1 cellular context compared by ENCODE assay signal in the genomic region with DNA sequence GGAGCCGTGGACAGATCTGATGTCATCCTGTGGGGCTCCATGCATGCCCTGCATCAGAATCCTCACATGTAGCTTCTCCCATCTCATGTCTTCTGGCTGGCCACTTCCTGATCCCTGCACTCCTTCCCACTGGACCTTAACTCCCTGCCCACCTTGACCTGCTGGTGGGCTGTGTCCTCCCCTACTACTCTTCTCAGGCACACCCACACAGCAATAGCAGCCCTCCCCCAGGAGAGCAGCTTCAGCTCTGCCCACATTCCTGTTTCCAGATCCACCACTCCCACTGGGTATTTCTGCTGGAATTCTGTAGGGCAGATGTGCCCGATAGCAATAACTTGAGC.
TF ChIP-seq lines count a peak whose summit lies in the region.

No MANE protein-coding gene starts in this region.

TF ChIP-seq in HEK293, 187 proteins besides CTCF, POLR2A, EP300 and RAD21 (continued from another document):
- TF ChIP-seq, protein P1, sequence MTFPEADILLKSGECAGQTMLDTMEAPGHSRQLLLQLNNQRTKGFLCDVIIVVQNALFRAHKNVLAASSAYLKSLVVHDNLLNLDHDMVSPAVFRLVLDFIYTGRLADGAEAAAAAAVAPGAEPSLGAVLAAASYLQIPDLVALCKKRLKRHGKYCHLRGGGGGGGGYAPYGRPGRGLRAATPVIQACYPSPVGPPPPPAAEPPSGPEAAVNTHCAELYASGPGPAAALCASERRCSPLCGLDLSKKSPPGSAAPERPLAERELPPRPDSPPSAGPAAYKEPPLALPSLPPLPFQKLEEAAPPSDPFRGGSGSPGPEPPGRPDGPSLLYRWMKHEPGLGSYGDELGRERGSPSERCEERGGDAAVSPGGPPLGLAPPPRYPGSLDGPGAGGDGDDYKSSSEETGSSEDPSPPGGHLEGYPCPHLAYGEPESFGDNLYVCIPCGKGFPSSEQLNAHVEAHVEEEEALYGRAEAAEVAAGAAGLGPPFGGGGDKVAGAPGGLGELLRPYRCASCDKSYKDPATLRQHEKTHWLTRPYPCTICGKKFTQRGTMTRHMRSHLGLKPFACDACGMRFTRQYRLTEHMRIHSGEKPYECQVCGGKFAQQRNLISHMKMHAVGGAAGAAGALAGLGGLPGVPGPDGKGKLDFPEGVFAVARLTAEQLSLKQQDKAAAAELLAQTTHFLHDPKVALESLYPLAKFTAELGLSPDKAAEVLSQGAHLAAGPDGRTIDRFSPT (tag by site-specific recombination; IDR thresholded peaks at IDR 0.05) = no peak
- TF ChIP-seq EGR2 (tag by site-specific recombination; IDR thresholded peaks at IDR 0.05; ENCODE audit: low read depth) = peak; percentile 77
- no peak for TF ChIP-seq ZNF501 (tag by site-specific recombination; IDR thresholded peaks at IDR 0.05)
- TF ChIP-seq ZNF521 (tag by site-specific recombination; IDR thresholded peaks at IDR 0.05) = no peak
- peak; percentile 48; the same call in 1 of the 2 replicates for TF ChIP-seq ZFHX2 (tag by site-specific recombination; conservative IDR thresholded peaks at IDR 0.05)
- TF ChIP-seq ZNF677 (tag by site-specific recombination; IDR thresholded peaks at IDR 0.05) = no peak
- no peak for TF ChIP-seq GLIS2 (tag by site-specific recombination; IDR thresholded peaks at IDR 0.05)
TF ChIP-seq in HEK293: peak in this region for 2.
